8 cellular contexts compared by ENCODE assay signal in genomic region chr9:126612329-126612812, GRCh38. TPM values are rescaled to one million over a fixed set of nuclear protein-coding genes. Genes with fewer than 3 reads are reported as not detected.
DNase-seq lines count a peak whose midpoint lies in the region; TF ChIP-seq lines count a peak whose summit lies in the region.
"Had no signal": no experiment of that assay in that cellular context is flagged by ENCODE, and none has a peak within 500 bp of the region (broad histone marks: within the 10 kb centered on the region; RNA-seq: fewer than 3 reads in every experiment).

No MANE protein-coding gene starts in this region.

- no peak for TF ChIP-seq POLR2A in esophagus muscularis mucosa (IDR thresholded peaks at IDR 0.05; ENCODE audit: low read depth)

- TF ChIP-seq EP300 in esophagus muscularis mucosa (IDR thresholded peaks at IDR 0.05): no peak

- DNase-seq in GM20000 (ENCODE audit: low spot score) (peak; percentile 59), NT2/D1 (ENCODE audit: low read depth, low spot score) (no peak), esophagus muscularis mucosa (ENCODE audit: extremely low spot score) (no peak), COLO829 (ENCODE audit: low spot score) (no peak), GM10248 (ENCODE audit: extremely low spot score) (no peak), foreskin fibroblast (no peak)

- no peak for TF ChIP-seq CTCF in GM20000 (IDR thresholded peaks at IDR 0.05; ENCODE audit: extremely low read depth, missing control alignments)
- no peak for TF ChIP-seq CTCF in esophagus muscularis mucosa (IDR thresholded peaks at IDR 0.05)
- no peak for TF ChIP-seq CTCF in GM10248 (IDR thresholded peaks at IDR 0.05; ENCODE audit: control extremely low read depth, extremely low read depth, low read depth, missing control alignments)
- TF ChIP-seq CTCF in foreskin fibroblast (IDR thresholded peaks at IDR 0.05; ENCODE audit: low read depth, low read length): no peak

- no peaks in the 10 kb centered on the region for H3K36me3 ChIP-seq in NT2/D1 (ENCODE audit: insufficient read depth, insufficient read length, low read length)
- H3K36me3 ChIP-seq in esophagus muscularis mucosa: no peaks in the 10 kb centered on the region
- no peaks in the 10 kb centered on the region for H3K36me3 ChIP-seq in rectal smooth muscle tissue (ENCODE audit: control insufficient read depth, insufficient read depth, low read length)

- no peaks in the 10 kb centered on the region for H3K9me3 ChIP-seq in NT2/D1 (ENCODE audit: insufficient read depth, low read length)
- no peaks in the 10 kb centered on the region for H3K9me3 ChIP-seq in esophagus muscularis mucosa

- POLR2A ChIA-PET in GM10248 (lab: Yijun Ruan, JAX): no interaction called here

- CTCF ChIA-PET in GM10248 (lab: Yijun Ruan, JAX): no interaction called here

- H3K27ac ChIP-seq in esophagus muscularis mucosa (replicated peaks in 1 of 4): no peak overlapping the region
- H3K27ac ChIP-seq in rectal smooth muscle tissue (ENCODE audit: low read depth, low read length): no peak overlapping the region

- 4% methylated on average over 13 of the region's 54 CpGs for WGBS in esophagus muscularis mucosa

- H3K9ac ChIP-seq in NT2/D1 (ENCODE audit: insufficient read length, low read depth): peak overlapping the region; percentile 56
- H3K9ac ChIP-seq in rectal smooth muscle tissue (ENCODE audit: low read length): no peak overlapping the region

- peak overlapping the region; percentile 15 for H3K4me3 ChIP-seq in NT2/D1 (ENCODE audit: insufficient read length, low read depth)
- peak overlapping the region; percentile 40 to 58 (median 48) for H3K4me3 ChIP-seq in esophagus muscularis mucosa
- H3K4me3 ChIP-seq in rectal smooth muscle tissue (ENCODE audit: low read length): peak overlapping the region; percentile 48
- no peak overlapping the region for H3K4me3 ChIP-seq in foreskin fibroblast (ENCODE audit: low read depth in 1 of 2, low read length in 2 of 2)

- intact Hi-C loops in esophagus muscularis mucosa (cut with DNase I): loop anchor here (5.0 kb wide), 1 partner anchor 170 kb away; no protein-coding TSS in a partner anchor

- peaks cover 21% of the 10 kb centered on the region for H3K4me1 ChIP-seq in NT2/D1 (ENCODE audit: insufficient read depth, insufficient read length)
- peaks cover 34 to 59% (median 53%) of the 10 kb centered on the region in 4 donors for H3K4me1 ChIP-seq in esophagus muscularis mucosa
- no peaks in the 10 kb centered on the region for H3K4me1 ChIP-seq in rectal smooth muscle tissue (ENCODE audit: control insufficient read depth, insufficient read depth, low read length)

- H3K27me3 ChIP-seq in NT2/D1 (ENCODE audit: insufficient read depth, insufficient read length) (peaks cover 94% of the 10 kb centered on the region), esophagus muscularis mucosa (peaks cover 15 to 91% (median 55%) of the 10 kb centered on the region in 4 donors), rectal smooth muscle tissue (ENCODE audit: control insufficient read depth, insufficient read depth, low read length) (peaks cover 67% of the 10 kb centered on the region)

RNA-seq across cellular contexts. Expression of gene LMX1B, which starts 1.4 kb away (rescaled TPM):
- under 1 TPM; under 0.01 to 0.66 (median 0.24) TPM for total RNA-seq in esophagus muscularis mucosa
- total RNA-seq: lung microvascular endothelial cell had no signal

Comparison
In these comparisons a context has a peak if more than half of its experiments do, and no peak if none do; other contexts are left out.
1. H3K4me3 ChIP-seq: peak in NT2/D1 (single experiment), esophagus muscularis mucosa (4 of 4) and rectal smooth muscle tissue (single experiment); none in foreskin fibroblast (0 of 2).